14 cellular contexts compared by ENCODE assay signal in genomic region chr11:23288001-23288783, GRCh38.
DNase-seq lines count a peak whose midpoint lies in the region; ATAC-seq lines count a peak whose summit lies in the region.
"Had no signal": no experiment of that assay in that cellular context is flagged by ENCODE, and none has a peak within 500 bp of the region (broad histone marks: within the 10 kb centered on the region; RNA-seq: fewer than 3 reads in every experiment).

No MANE protein-coding gene starts in this region.

- H3K4me3 ChIP-seq in skeletal muscle cell (ENCODE audit: low read depth, low read length) = no peak overlapping the region
- H3K4me3 ChIP-seq: right atrium auricular region had no signal

- H3K27ac ChIP-seq in epithelial cell of prostate = peak overlapping the region; percentile 68
- H3K27ac ChIP-seq: right atrium auricular region had no signal

- DNase-seq in GM03348 (ENCODE audit: low spot score) (peak; percentile 63), NCI-H526 treated with DMSO at 0.1 percent for 48 hours (lab: John Stamatoyannopoulos, UW) (peak; percentile 50), epithelial cell of prostate (ENCODE audit: low read depth, low spot score) (peak; percentile 73), skeletal muscle cell (ENCODE audit: low read depth) (peak; percentile 88), NCI-H510A treated with DMSO at 0.1 percent for 48 hours (lab: John Stamatoyannopoulos, UW) (no peak)
- DNase-seq: activated CD4-positive, alpha-beta T cell treated with anti-CD3 and anti-CD28 coated beads for 36 hours; activated T-cell treated with anti-CD3 and anti-CD28 coated beads, Interleukin-2, amount 50 U/mL, for 72 hours; head of caudate nucleus; left colon; NCI-H1417 treated with DMSO at 0.1 percent for 48 hours had no signal

- ATAC-seq in GM21825 (IDR thresholded peaks at IDR 0.05; ENCODE audit: unreplicated experiment) (no peak), GM21786 (IDR thresholded peaks at IDR 0.05; ENCODE audit: unreplicated experiment) (no peak)
- ATAC-seq: activated CD4-positive, alpha-beta T cell treated with anti-CD3 and anti-CD28 coated beads for 36 hours; activated T-cell treated with anti-CD3 and anti-CD28 coated beads, Interleukin-2, amount 50 U/mL, for 72 hours; left colon; Panc1 had no signal
